Comparison of ENCODE assay signal across 1 cellular context in genomic region chr18:22466608-22467390, GRCh38.
TF ChIP-seq lines count a peak whose summit lies in the region.

No MANE protein-coding gene starts in this region.

TF ChIP-seq in GM23338, 12 proteins besides CTCF, POLR2A, EP300 and RAD21 (continued from another document):
- TF ChIP-seq ZNF462 (CRISPR knock-in tag; IDR thresholded peaks at IDR 0.05) (no peak), ZNF331 (CRISPR knock-in tag; IDR thresholded peaks at IDR 0.05; ENCODE audit: low read depth) (no peak)
